Comparison of ENCODE assay signal across 15 cellular contexts in the genomic region with DNA sequence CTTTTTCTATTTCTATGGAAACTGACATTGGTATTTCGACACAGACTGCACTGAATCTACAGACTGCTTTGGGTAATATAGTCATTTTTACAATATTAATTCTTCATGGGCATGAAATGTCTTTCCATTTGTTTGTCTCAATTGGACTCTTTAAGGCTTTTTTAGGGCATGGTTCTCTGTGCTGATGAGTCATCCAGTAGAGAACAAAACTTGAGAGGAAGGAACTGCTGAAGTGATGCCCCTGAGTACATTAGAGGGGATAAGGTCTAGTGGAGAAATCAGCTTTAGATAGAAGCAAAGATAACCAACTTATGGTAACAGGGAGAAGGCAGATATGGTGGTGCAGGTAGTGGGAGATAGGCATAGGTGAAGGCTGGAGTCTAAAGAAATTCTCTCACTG. TPM values are rescaled to one million over a fixed set of nuclear protein-coding genes. Genes with fewer than 3 reads are reported as not detected.
DNase-seq lines count a peak whose midpoint lies in the region; ATAC-seq, FAIRE-seq and TF ChIP-seq lines count a peak whose summit lies in the region.
"Had no signal": no experiment of that assay in that cellular context is flagged by ENCODE, and none has a peak within 500 bp of the region (broad histone marks: within the 10 kb centered on the region; RNA-seq: fewer than 3 reads in every experiment).

No MANE protein-coding gene starts in this region.

- no peak for TF ChIP-seq POLR2A in A549 (IDR thresholded peaks at IDR 0.05; ENCODE audit: low read length)
- no peak for TF ChIP-seq POLR2A in GM12892 (IDR thresholded peaks at IDR 0.05; ENCODE audit: low read depth, low read length)

- peaks cover 37% of the 10 kb centered on the region for H3K36me3 Mint-ChIP-seq in memory B cell

- no peak overlapping the region for H3K4me2 ChIP-seq in A549

- CTCF ChIA-PET in A549 (lab: Yijun Ruan, JAX), result no interaction called here

- H3K4me3 ChIP-seq in A549 (no peak overlapping the region), choroid plexus epithelial cell (ENCODE audit: low read depth, low read length) (no peak overlapping the region)
- H3K4me3 ChIP-seq: GM23248 had no signal

- H3K27ac ChIP-seq in A549, result no peak overlapping the region
- H3K27ac ChIP-seq: GM23248 had no signal

- H3K27me3 Mint-ChIP-seq in memory B cell, result no peaks in the 10 kb centered on the region

- no peak for TF ChIP-seq EP300 in A549 (IDR thresholded peaks at IDR 0.05)

- H3K4me3 Mint-ChIP-seq in memory B cell, result no peak overlapping the region
- H3K4me3 Mint-ChIP-seq: CD14-positive monocyte; CD8-positive, alpha-beta T cell had no signal

- TF ChIP-seq CTCF in A549 (IDR thresholded peaks at IDR 0.05) (no peak), choroid plexus epithelial cell (conservative IDR thresholded peaks at IDR 0.05; ENCODE audit: low read depth, low read length) (no peak)

- H3K4me1 Mint-ChIP-seq in memory B cell, result no peaks in the 10 kb centered on the region
- H3K4me1 Mint-ChIP-seq: CD14-positive monocyte had no signal

- H3K9me3 Mint-ChIP-seq in memory B cell, result no peaks in the 10 kb centered on the region
- H3K9me3 Mint-ChIP-seq: CD14-positive monocyte; CD8-positive, alpha-beta T cell had no signal

- peak overlapping the region; percentile 11 for H3K27ac Mint-ChIP-seq in memory B cell
- H3K27ac Mint-ChIP-seq: CD8-positive, alpha-beta T cell had no signal

- POLR2A ChIA-PET in A549 (lab: Yijun Ruan, JAX), result no interaction called here

- ATAC-seq in A549 (no peak), memory B cell (ENCODE audit: low read depth) (no peak)
- ATAC-seq: CD8-positive, alpha-beta T cell had no signal

- no peak for TF ChIP-seq RAD21 in A549 (conservative IDR thresholded peaks at IDR 0.05 in 1 of 2, IDR thresholded peaks at IDR 0.05 in 1 of 2)

- DNase-seq in A549 (ENCODE audit: low read depth in 1 of 2, low spot score in 1 of 2) (no peak), GM12892 (ENCODE audit: insufficient read length) (no peak), choroid plexus epithelial cell (ENCODE audit: low read depth) (peak; percentile 9), memory B cell (ENCODE audit: low spot score in 2 of 2) (no peak), T1000 (lab: John Stamatoyannopoulos, UW) (no peak), COLO829 (ENCODE audit: low spot score) (no peak)
- DNase-seq: Caco-2; CD8-positive, alpha-beta T cell; DND-41; GDM1; GM23248; H7; IMR-90 had no signal

- FAIRE-seq in A549 (lab: Jason Lieb, UNC), result no peak
- FAIRE-seq in GM12892 (lab: Jason Lieb, UNC), result peak; percentile 14

- H3K4me1 ChIP-seq in A549, result no peaks in the 10 kb centered on the region
- H3K4me1 ChIP-seq: Caco-2 had no signal

- WGBS in A549 (ENCODE audit: missing lambda C conversion rate), result 95% methylated on average over 1 of the region's 1 CpG

- H3K9me3 ChIP-seq in A549, result no peaks in the 10 kb centered on the region
- H3K9me3 ChIP-seq: Caco-2 had no signal

TF ChIP-seq in A549, 52 proteins besides CTCF, POLR2A, EP300 and RAD21:
- TF ChIP-seq, protein P1, sequence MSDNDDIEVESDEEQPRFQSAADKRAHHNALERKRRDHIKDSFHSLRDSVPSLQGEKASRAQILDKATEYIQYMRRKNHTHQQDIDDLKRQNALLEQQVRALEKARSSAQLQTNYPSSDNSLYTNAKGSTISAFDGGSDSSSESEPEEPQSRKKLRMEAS (IDR thresholded peaks at IDR 0.05), result no peak
- TF ChIP-seq FOSL2 (IDR thresholded peaks at IDR 0.05) (no peak), FOSL2 (CRISPR knock-in tag; IDR thresholded peaks at IDR 0.05) (peak; percentile 52; the same call in 1 of the 2 replicates)

RNA-seq across cellular contexts. Expression of a gene that starts 25.1 kb away (rescaled TPM):
- polyA plus RNA-seq in A549 (2011; rRNA removed) (161 and 233 TPM in 2 replicates), A549 (2017; fragmentation: RNase III; extraction: RNeasy Plus Mini Kit Qiagen cat#74134 plus additional on column Dnase treatment) (111 to 116 TPM (median 112 TPM) in 3 replicates)
- 117 and 153 TPM in 2 replicates for polyA plus RNA-seq in A549 (2012; cell fraction: cytosol; rRNA removed)
- 71.5 and 111 TPM in 2 replicates for polyA plus RNA-seq in A549 (2012; cell fraction: nucleus; rRNA removed)
- polyA minus RNA-seq in A549 (2011; rRNA and poly(A)+ RNA removed), result 145 and 183 TPM in 2 replicates
- 48.3 TPM for polyA plus RNA-seq in GM12892 (2012; ENCODE audit: missing spikeins)

RNA-seq across cellular contexts. Expression of a gene that starts 46.0 kb away (rescaled TPM):
- polyA plus RNA-seq in A549 (2011; rRNA removed) (not detected in 2 replicates), A549 (2017; fragmentation: RNase III; extraction: RNeasy Plus Mini Kit Qiagen cat#74134 plus additional on column Dnase treatment) (not detected in 3 replicates)
- polyA plus RNA-seq in A549 (2012; cell fraction: cytosol; rRNA removed), result not detected in 2 replicates
- not detected in 2 replicates for polyA plus RNA-seq in A549 (2012; cell fraction: nucleus; rRNA removed)
- polyA minus RNA-seq in A549 (2011; rRNA and poly(A)+ RNA removed), result not detected in 2 replicates
- not detected for polyA plus RNA-seq in GM12892 (2012; ENCODE audit: missing spikeins)
- polyA plus RNA-seq: BJ, CD14-positive monocyte, IMR-90 had no signal
